8 cellular contexts compared by ENCODE assay signal in the genomic region with DNA sequence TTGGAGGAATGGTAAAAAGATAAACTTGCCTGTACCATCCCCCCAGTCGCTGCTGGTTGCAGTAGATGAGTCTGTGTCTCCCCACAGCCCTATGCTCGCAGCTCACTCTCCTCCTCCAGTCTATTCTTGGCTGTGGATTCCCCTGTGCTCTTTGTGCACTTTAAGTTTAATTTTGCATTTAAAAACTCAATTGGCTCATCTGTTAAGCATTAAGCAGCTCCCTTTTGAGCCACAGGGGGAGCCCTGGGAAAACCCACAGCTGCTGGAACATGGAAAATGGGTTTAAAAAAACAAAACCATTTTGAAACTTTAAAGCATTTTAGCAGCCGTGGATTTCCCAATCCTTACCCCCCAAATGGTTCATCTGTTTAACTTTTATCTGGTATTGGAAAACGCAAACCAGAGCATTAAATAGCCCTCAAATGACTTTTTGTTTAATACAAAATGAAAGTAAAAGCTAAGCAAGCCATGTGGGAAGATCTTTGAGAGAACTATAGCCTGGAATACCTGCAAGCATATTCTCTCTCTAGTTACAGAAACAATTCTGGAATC.
A peak's percentile ranks its signal among the peaks of the same experiment; 100 is the strongest.
DNase-seq lines count a peak whose midpoint lies in the region; TF ChIP-seq lines count a peak whose summit lies in the region.

No MANE protein-coding gene starts in this region.

- no peaks in the 10 kb centered on the region for H3K27me3 ChIP-seq in HUES64 (ENCODE audit: insufficient read depth, low read length)
- H3K27me3 ChIP-seq in ascending aorta, result no peaks in the 10 kb centered on the region
- no peaks in the 10 kb centered on the region for H3K27me3 ChIP-seq in iPS-20b (ENCODE audit: insufficient read depth, low read length)
- no peaks in the 10 kb centered on the region for H3K27me3 ChIP-seq in stomach smooth muscle (ENCODE audit: control insufficient read depth in 1 of 2, insufficient read depth in 2 of 2, low read length in 2 of 2)

- peak; percentile 87 for TF ChIP-seq CTCF in AG10803 (conservative IDR thresholded peaks at IDR 0.05; ENCODE audit: low read length)
- TF ChIP-seq CTCF in ascending aorta (IDR thresholded peaks at IDR 0.05), result peak; percentile 8 to 62 (median 47)

- peaks cover 38% of the 10 kb centered on the region for H3K4me1 ChIP-seq in HUES64 (ENCODE audit: insufficient read depth, low read length)
- H3K4me1 ChIP-seq in ascending aorta, result no peaks in the 10 kb centered on the region
- H3K4me1 ChIP-seq in iPS-20b (ENCODE audit: insufficient read depth, low read length), result peaks cover 26% of the 10 kb centered on the region
- H3K4me1 ChIP-seq in stomach smooth muscle (ENCODE audit: control insufficient read depth, insufficient read depth, low read length), result no peaks in the 10 kb centered on the region

- 61% methylated on average over 3 of the region's 4 CpGs for WGBS in HUES64

- peak overlapping the region; percentile 59 for H3K9ac ChIP-seq in HUES64 (ENCODE audit: low read depth, low read length)
- H3K9ac ChIP-seq in iPS-20b (ENCODE audit: low read depth, low read length), result peak overlapping the region; percentile 61; the same call in 1 of the 2 replicates
- peak overlapping the region; percentile 52 to 62 for H3K9ac ChIP-seq in stomach smooth muscle (ENCODE audit: low read length in 2 of 2)

- DNase-seq in AG10803 (ENCODE audit: low read depth) (peak; percentile 89), GM19238 (ENCODE audit: insufficient read length, low spot score) (peak; percentile 7), ascending aorta (ENCODE audit: low spot score in 2 of 2) (no peak), NCI-H2227 treated with DMSO at 0.1 percent for 48 hours (lab: John Stamatoyannopoulos, UW) (no peak)
- no peak for DNase-seq in stimulated activated CD4-positive, alpha-beta T cell treated with anti-CD3 and anti-CD28 coated beads, Interleukin-1b, Interleukin-23, amount 100 ng/mL, for 48 hours

- H3K27ac ChIP-seq in HUES64 (ENCODE audit: low read depth, low read length) (no peak overlapping the region; the same call in 1 of the 2 replicates), ascending aorta (no peak overlapping the region), iPS-20b (ENCODE audit: low read length) (peak overlapping the region; percentile 59), stomach smooth muscle (ENCODE audit: low read length) (no peak overlapping the region)

- H3K9me3 ChIP-seq in HUES64 (ENCODE audit: insufficient read depth, low read depth, low read length), result no peaks in the 10 kb centered on the region
- no peaks in the 10 kb centered on the region for H3K9me3 ChIP-seq in ascending aorta
- H3K9me3 ChIP-seq in iPS-20b (ENCODE audit: insufficient read depth, low read depth, low read length), result no peaks in the 10 kb centered on the region
- no peaks in the 10 kb centered on the region for H3K9me3 ChIP-seq in stomach smooth muscle (ENCODE audit: control insufficient read depth in 2 of 2, low read length in 2 of 2)

- no peaks in the 10 kb centered on the region for H3K36me3 ChIP-seq in HUES64 (ENCODE audit: insufficient read depth, low read length)
- H3K36me3 ChIP-seq in ascending aorta, result no peaks in the 10 kb centered on the region
- no peaks in the 10 kb centered on the region for H3K36me3 ChIP-seq in iPS-20b (ENCODE audit: insufficient read depth, low read depth, low read length)
- H3K36me3 ChIP-seq in stomach smooth muscle (ENCODE audit: control insufficient read depth in 2 of 2, insufficient read depth in 2 of 2, low read length in 2 of 2), result no peaks in the 10 kb centered on the region

- peak overlapping the region; percentile 40 for H3K4me3 ChIP-seq in AG10803 (ENCODE audit: low read length)
- no peak overlapping the region for H3K4me3 ChIP-seq in HUES64 (ENCODE audit: low read length)
- H3K4me3 ChIP-seq in ascending aorta, result peak overlapping the region; percentile 49 to 56
- peak overlapping the region; percentile 15; the same call in 1 of the 2 replicates for H3K4me3 ChIP-seq in iPS-20b (ENCODE audit: low read length)
- peak overlapping the region; percentile 64 to 69 for H3K4me3 ChIP-seq in stomach smooth muscle (ENCODE audit: low read length in 2 of 2)

- intact Hi-C loops in ascending aorta (cut with DNase I), result no loop called here

Comparison
In these comparisons a context has a peak if more than half of its experiments do, and no peak if none do; other contexts are left out.
1. DNase-seq: peak in AG10803 (single experiment) and GM19238 (single experiment); none in ascending aorta (0 of 2), NCI-H2227 treated with DMSO at 0.1 percent for 48 hours (single experiment) and stimulated activated CD4-positive, alpha-beta T cell treated with anti-CD3 and anti-CD28 coated beads, Interleukin-1b, Interleukin-23, amount 100 ng/mL, for 48 hours (single experiment).
2. Peak in every context shown above with its lines, with median percentiles within 50 percentile points of each other: H3K9ac ChIP-seq.